8 cellular contexts compared by ENCODE assay signal in the genomic region with DNA sequence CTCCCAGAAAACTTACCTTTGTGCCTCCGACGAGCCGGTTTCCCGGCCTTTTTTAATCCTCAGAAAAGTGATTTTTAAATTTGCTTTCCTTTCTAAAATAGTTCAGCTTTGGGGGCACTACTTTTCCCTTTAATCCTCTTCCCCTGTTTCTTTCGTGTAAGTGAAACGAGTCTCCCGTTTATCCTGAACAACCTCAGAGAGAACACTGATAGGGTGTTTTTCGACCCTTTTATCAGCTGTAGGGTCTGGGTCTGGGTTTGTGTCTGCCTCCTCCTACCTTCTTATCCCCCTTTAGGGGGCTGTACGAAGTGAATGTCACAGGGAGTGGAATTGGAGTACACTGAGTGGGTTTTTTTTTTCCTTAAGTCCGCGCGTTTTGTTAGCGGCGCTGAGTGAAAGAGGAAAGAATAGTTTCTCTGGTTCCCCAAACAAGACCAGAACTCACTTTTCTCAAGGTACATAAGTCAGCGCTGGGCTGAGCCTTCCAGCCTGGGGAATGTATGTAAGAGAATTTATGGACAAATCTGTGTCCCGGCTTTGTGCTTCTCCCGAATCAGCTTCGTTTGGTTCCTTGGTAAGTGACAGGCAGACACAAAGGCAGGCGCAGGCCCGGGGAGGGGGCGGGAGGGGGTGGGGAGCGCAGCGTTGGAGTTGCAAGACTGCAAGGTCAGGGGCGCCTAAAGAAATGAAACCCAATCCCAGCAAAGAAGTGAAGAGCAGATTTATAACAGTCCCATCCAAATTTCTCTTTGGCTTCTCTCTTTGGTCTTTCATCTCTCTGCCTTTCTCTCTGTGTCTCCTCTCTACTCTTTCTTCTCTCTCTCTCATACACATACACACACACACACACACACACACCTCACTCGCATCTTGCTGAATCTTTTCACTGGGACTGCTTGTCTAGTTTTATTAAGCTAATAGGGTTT. TPM values are rescaled to one million over a fixed set of nuclear protein-coding genes. Genes with fewer than 3 reads are reported as not detected.
DNase-seq lines count a peak whose midpoint lies in the region; ATAC-seq, FAIRE-seq and TF ChIP-seq lines count a peak whose summit lies in the region.

No MANE protein-coding gene starts in this region.

- no peaks in the 10 kb centered on the region for H3K9me3 ChIP-seq in BE2C
- no peaks in the 10 kb centered on the region for H3K9me3 ChIP-seq in GM23248 (ENCODE audit: low read depth)

- H3K36me3 ChIP-seq in BE2C (no peaks in the 10 kb centered on the region), GM23248 (ENCODE audit: low read depth) (no peaks in the 10 kb centered on the region)

- H3K4me3 ChIP-seq in BE2C (ENCODE audit: low read depth, low read length) (peak overlapping the region; percentile 99), GM23248 (peak overlapping the region; percentile 99)

- in situ Hi-C loops in GM23248 (cut with MboI): no loop called here

- peaks cover 51% of the 10 kb centered on the region for H3K79me2 ChIP-seq in GM23248 (ENCODE audit: insufficient read depth)

- peak overlapping the region; percentile 97 for H2AFZ ChIP-seq in GM23248

- DNase-seq in BE2C: peak; percentile 45
- DNase-seq in GM23248: peak; percentile 59
- DNase-seq in RCC 7860 (ENCODE audit: low spot score): peak; percentile 14
- DNase-seq in left ventricle myocardium superior: peak; percentile 35
- peak; percentile 81 for DNase-seq in pons (ENCODE audit: low spot score)
- no peak for DNase-seq in T-helper 9 cell
- no peak for DNase-seq in D721Med (ENCODE audit: insufficient read length, low spot score)

- H3K4me2 ChIP-seq in GM23248 (ENCODE audit: unreplicated experiment): peak overlapping the region; percentile 100

- H3K27me3 ChIP-seq in BE2C: no peaks in the 10 kb centered on the region
- H3K27me3 ChIP-seq in GM23248 (replicated peaks; ENCODE audit: insufficient read depth): no peaks in the 10 kb centered on the region

- TF ChIP-seq CTCF in BE2C (IDR thresholded peaks at IDR 0.05; ENCODE audit: low read depth, low read length) (no peak), D721Med (IDR thresholded peaks at IDR 0.05; ENCODE audit: insufficient read depth, missing control alignments) (no peak)

- intact Hi-C loops in left ventricle myocardium superior (cut with micrococcal nuclease): loop anchor here (10.0 kb wide), 1 partner anchor 107 kb away; no protein-coding TSS in a partner anchor

- no peak for FAIRE-seq in RCC 7860 (lab: Jason Lieb, UNC)
- no peak for FAIRE-seq in D721Med (lab: Jason Lieb, UNC)

- 0 out of 2 replicates have a peak, but pooled peaks cover 6% of the 10 kb centered on the region for H4K20me1 ChIP-seq in GM23248 (ENCODE audit: insufficient read depth)

- peak overlapping the region; percentile 48 for H3K27ac ChIP-seq in GM23248
- peak overlapping the region; percentile 77 for H3K27ac ChIP-seq in angular gyrus (ENCODE audit: low read depth, low read length)

- WGBS in GM23248 (ENCODE audit: low coverage in 1 of 2, low lambda C conversion rate in 2 of 2, missing lambda C conversion rate in 2 of 2), 2 experiments: 0 to 1% methylated on average over 18 to 25 of the region's 25 CpGs

- peaks cover 20% of the 10 kb centered on the region; the same call in 1 of the 2 replicates for H3F3A ChIP-seq in GM23248 (ENCODE audit: insufficient read depth)

- no peaks in the 10 kb centered on the region for H3K4me1 ChIP-seq in BE2C
- H3K4me1 ChIP-seq in GM23248 (ENCODE audit: insufficient read depth): peaks cover 9% of the 10 kb centered on the region

- H3K9ac ChIP-seq in GM23248: peak overlapping the region; percentile 95

- ATAC-seq in left ventricle myocardium superior: peak; percentile 37

- no peaks in the 10 kb centered on the region for H3K9me2 ChIP-seq in GM23248 (ENCODE audit: insufficient read depth)

RNA-seq across cellular contexts. Expression of a gene that starts 0.8 kb away (rescaled TPM):
- polyA plus RNA-seq in BE2C (2012; ENCODE audit: insufficient read depth, insufficient read length, low read depth): 9.4 TPM
- 5.6 and 7.6 TPM in 2 replicates for total RNA-seq in GM23248 (2014; rRNA removed; shearing (Covaris generic))
- polyA plus RNA-seq in GM23248 (2016; fragmentation: Nextera tagmentation; extraction: Ambion mirVana): 5.7 and 7.1 TPM in 2 replicates
- total RNA-seq in left ventricle myocardium superior: 15.4 TPM

Comparison
In these comparisons a context has a peak if more than half of its experiments do, and no peak if none do; other contexts are left out.
1. DNase-seq: peak in BE2C (single experiment), GM23248 (single experiment), RCC 7860 (single experiment), left ventricle myocardium superior (single experiment) and pons (single experiment); none in T-helper 9 cell (single experiment) and D721Med (single experiment).